Comparison of ENCODE assay signal across 8 cellular contexts in genomic region chr15:92625297-92625980, GRCh38. TPM values are rescaled to one million over a fixed set of nuclear protein-coding genes. Genes with fewer than 3 reads are reported as not detected.
A peak's percentile ranks its signal among the peaks of the same experiment; 100 is the strongest.
DNase-seq lines count a peak whose midpoint lies in the region; ATAC-seq, FAIRE-seq and TF ChIP-seq lines count a peak whose summit lies in the region.

No MANE protein-coding gene starts in this region.

- H3K36me3 Mint-ChIP-seq in activated naive CD8-positive, alpha-beta T cell treated with anti-CD3 and anti-CD28 coated beads for 36 hours: peaks cover 8% of the 10 kb centered on the region
- peaks cover 19% of the 10 kb centered on the region for H3K36me3 Mint-ChIP-seq in nephron (ENCODE audit: low read depth)

- no peaks in the 10 kb centered on the region for H3K9me3 Mint-ChIP-seq in activated naive CD8-positive, alpha-beta T cell treated with anti-CD3 and anti-CD28 coated beads for 36 hours
- H3K9me3 Mint-ChIP-seq in nephron: no peaks in the 10 kb centered on the region

- H3K27me3 Mint-ChIP-seq in activated naive CD8-positive, alpha-beta T cell treated with anti-CD3 and anti-CD28 coated beads for 36 hours: no peaks in the 10 kb centered on the region
- peaks cover 4% of the 10 kb centered on the region for H3K27me3 Mint-ChIP-seq in nephron (ENCODE audit: low read depth)

- ATAC-seq in GM19043 (IDR thresholded peaks at IDR 0.05; ENCODE audit: low read depth, unreplicated experiment): peak; percentile 81
- peak; percentile 83 for ATAC-seq in HG02884 (IDR thresholded peaks at IDR 0.05; ENCODE audit: unreplicated experiment)

- peak overlapping the region; percentile 88 for H3K27ac Mint-ChIP-seq in activated naive CD8-positive, alpha-beta T cell treated with anti-CD3 and anti-CD28 coated beads for 36 hours
- peak overlapping the region; percentile 84 to 99 (median 92) for H3K27ac Mint-ChIP-seq in nephron

- H3K4me3 Mint-ChIP-seq in activated naive CD8-positive, alpha-beta T cell treated with anti-CD3 and anti-CD28 coated beads for 36 hours: peak overlapping the region; percentile 11
- H3K4me3 Mint-ChIP-seq in nephron: peak overlapping the region in 1 of 3 experiments; percentile 67

- no peak for TF ChIP-seq CTCF in nephron (IDR thresholded peaks at IDR 0.05; ENCODE audit: unreplicated experiment in 3 of 3)

- DNase-seq in activated naive CD8-positive, alpha-beta T cell treated with anti-CD3 and anti-CD28 coated beads for 36 hours: peak; percentile 32
- DNase-seq in mucosa of gallbladder (ENCODE audit: low spot score) (no peak), NCI-H2171 treated with DMSO at 0.1 percent for 48 hours (lab: John Stamatoyannopoulos, UW) (no peak), HuH-7.5 (ENCODE audit: low spot score) (no peak), HTR-8/SVneo (ENCODE audit: insufficient read length, low spot score) (no peak)

- H3K4me1 Mint-ChIP-seq in activated naive CD8-positive, alpha-beta T cell treated with anti-CD3 and anti-CD28 coated beads for 36 hours: peaks cover 11% of the 10 kb centered on the region
- H3K4me1 Mint-ChIP-seq in nephron: peaks cover 66% of the 10 kb centered on the region

- FAIRE-seq in HTR-8/SVneo (lab: Jason Lieb, UNC): no peak

RNA-seq across cellular contexts. Expression of gene FAM174B, which starts 30.1 kb away (rescaled TPM):
- total RNA-seq in activated naive CD8-positive, alpha-beta T cell treated with anti-CD3 and anti-CD28 coated beads for 36 hours: 1 to 10 TPM; 5.7 to 6.4 TPM
- 34.4 TPM for total RNA-seq in mucosa of gallbladder
